Comparison of ENCODE assay signal across 13 cellular contexts in the genomic region with DNA sequence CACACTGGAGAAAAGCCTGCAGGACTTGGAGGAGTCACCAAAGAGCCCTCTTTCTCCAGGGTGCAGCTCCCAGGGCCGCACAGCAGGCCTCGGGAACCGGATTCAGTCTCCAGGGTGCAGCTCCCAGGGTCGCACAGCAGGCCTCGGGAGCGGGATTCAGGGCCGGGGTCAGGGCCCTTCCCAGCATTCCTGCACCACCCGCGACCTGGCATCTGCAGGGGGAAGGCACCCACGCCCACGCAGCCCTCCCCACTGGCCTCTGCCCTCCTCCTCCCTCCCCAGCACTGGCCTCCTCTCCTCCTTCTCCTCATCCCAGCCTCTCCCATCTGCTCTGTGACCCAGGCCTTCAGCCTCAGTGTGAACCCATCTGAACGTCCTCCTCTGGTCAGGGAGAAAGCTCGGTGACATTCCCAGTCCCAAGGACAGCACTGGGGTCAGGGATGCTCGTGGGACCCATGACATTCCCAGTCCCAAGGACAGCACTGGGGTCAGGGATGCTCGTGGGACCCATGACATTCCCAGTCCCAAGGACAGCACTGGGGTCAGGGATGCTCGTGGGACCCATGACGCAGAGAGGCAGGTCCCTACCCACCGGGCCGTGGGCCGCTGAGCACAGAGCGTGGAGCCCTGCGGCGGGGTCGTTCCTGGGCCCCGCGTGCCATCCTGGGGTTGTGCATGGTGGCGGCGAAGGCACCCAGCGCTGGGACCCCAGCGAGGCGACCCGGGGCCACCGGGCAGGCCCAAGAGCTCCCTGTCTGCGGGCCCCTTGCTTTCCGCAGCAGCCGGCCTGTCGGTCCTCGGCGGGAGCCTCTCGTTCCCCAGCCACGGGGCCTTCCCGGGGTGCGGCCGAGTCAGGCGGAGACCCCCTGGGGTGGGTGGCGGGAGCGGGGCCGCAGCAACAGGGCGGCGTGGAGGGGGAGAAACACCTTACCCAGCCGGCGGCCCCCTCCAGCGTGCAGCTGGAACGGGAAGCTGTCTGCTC.
DNase-seq lines count a peak whose midpoint lies in the region; ATAC-seq and TF ChIP-seq lines count a peak whose summit lies in the region.
"Had no signal": no experiment of that assay in that cellular context is flagged by ENCODE, and none has a peak within 500 bp of the region (broad histone marks: within the 10 kb centered on the region; RNA-seq: fewer than 3 reads in every experiment).

No MANE protein-coding gene starts in this region.

- H4K8ac ChIP-seq in neuronal stem cell (ENCODE audit: low read depth, low read length), result no peak overlapping the region

- no peaks in the 10 kb centered on the region for H3K9me2 ChIP-seq in PC-3 (replicated peaks; ENCODE audit: low read length)

- H2BK5ac ChIP-seq in neuronal stem cell (ENCODE audit: low read length), result no peak overlapping the region

- no peak overlapping the region for H4K91ac ChIP-seq in neuronal stem cell (ENCODE audit: low read depth, low read length, poor library complexity)

- peak overlapping the region; percentile 28 for H3K14ac ChIP-seq in neuronal stem cell (ENCODE audit: low read length)

- peak overlapping the region; percentile 46 for H2AK5ac ChIP-seq in neuronal stem cell (ENCODE audit: low read depth, low read length)

- no peaks in the 10 kb centered on the region for H3K79me1 ChIP-seq in neuronal stem cell (ENCODE audit: low read depth, low read length)

- no peaks in the 10 kb centered on the region for H3K79me2 ChIP-seq in PC-3 (ENCODE audit: low read length)

- peaks cover 8% of the 10 kb centered on the region for H3K27me3 ChIP-seq in Panc1 (ENCODE audit: control insufficient read depth, insufficient read depth, low read length)
- H3K27me3 ChIP-seq in esophagus muscularis mucosa, result peaks cover 0 to 20% (median 0%) of the 10 kb centered on the region in 4 donors
- no peaks in the 10 kb centered on the region for H3K27me3 ChIP-seq in neuronal stem cell (ENCODE audit: control insufficient read depth in 3 of 3, insufficient read depth in 3 of 3, low read depth in 1 of 3, low read length in 3 of 3)
- no peaks in the 10 kb centered on the region for H3K27me3 ChIP-seq in upper lobe of right lung
- H3K27me3 ChIP-seq in PC-3 (ENCODE audit: low read length), result peaks cover 53% of the 10 kb centered on the region
- H3K27me3 ChIP-seq: SJCRH30 had no signal

- no peak for TF ChIP-seq EP300 in esophagus muscularis mucosa (IDR thresholded peaks at IDR 0.05)

- H4K20me1 ChIP-seq in PC-3 (ENCODE audit: low read length), result no peaks in the 10 kb centered on the region

- H3K36me3 ChIP-seq in Panc1 (ENCODE audit: control insufficient read depth, insufficient read depth, low read length) (no peaks in the 10 kb centered on the region), esophagus muscularis mucosa (no peaks in the 10 kb centered on the region), neuronal stem cell (replicated peaks in 1 of 2; ENCODE audit: control insufficient read depth in 2 of 2, insufficient read depth in 2 of 2, low read length in 2 of 2) (no peaks in the 10 kb centered on the region), upper lobe of right lung (no peaks in the 10 kb centered on the region), PC-3 (ENCODE audit: low read depth, low read length) (no peaks in the 10 kb centered on the region)
- H3K36me3 ChIP-seq: SJCRH30 had no signal

- H3K4me1 ChIP-seq in Panc1 (ENCODE audit: control insufficient read depth, insufficient read depth, low read length) (no peaks in the 10 kb centered on the region), esophagus muscularis mucosa (no peaks in the 10 kb centered on the region), neuronal stem cell (ENCODE audit: control insufficient read depth in 2 of 2, insufficient read depth in 1 of 2, low read depth in 1 of 2, low read length in 2 of 2) (no peaks in the 10 kb centered on the region), upper lobe of right lung (no peaks in the 10 kb centered on the region), PC-3 (ENCODE audit: insufficient read depth, low read length) (no peaks in the 10 kb centered on the region)
- H3K4me1 ChIP-seq: SJCRH30 had no signal

- H3F3A ChIP-seq in PC-3 (ENCODE audit: low read length, unreplicated experiment), result no peaks in the 10 kb centered on the region

- no peak for DNase-seq in Panc1 (ENCODE audit: low read depth, low spot score)
- peak; percentile 85 for DNase-seq in esophagus muscularis mucosa (ENCODE audit: extremely low spot score)
- DNase-seq in neuronal stem cell (ENCODE audit: low spot score), result no peak
- no peak for DNase-seq in upper lobe of right lung
- no peak for DNase-seq in PC-3
- DNase-seq in activated CD4-positive, CD25-positive, alpha-beta regulatory T cell (lab: John Stamatoyannopoulos, UW), result no peak
- DNase-seq: AML-193, Kasumi-1, NCI-H1694 treated with DMSO at 0.1 percent for 48 hours, NCI-H2171 treated with DMSO at 0.1 percent for 48 hours, SJCRH30 had no signal

- no peak for TF ChIP-seq CTCF in Panc1 (IDR thresholded peaks at IDR 0.05)
- TF ChIP-seq CTCF in esophagus muscularis mucosa (IDR thresholded peaks at IDR 0.05), result no peak
- no peak for TF ChIP-seq CTCF in upper lobe of right lung (IDR thresholded peaks at IDR 0.05)
- TF ChIP-seq CTCF in PC-3 (conservative IDR thresholded peaks at IDR 0.05; ENCODE audit: low read depth, low read length), result no peak

- TF ChIP-seq POLR2A in esophagus muscularis mucosa (IDR thresholded peaks at IDR 0.05; ENCODE audit: low read depth), result no peak

- H3K4ac ChIP-seq in neuronal stem cell (ENCODE audit: low read length), result no peak overlapping the region

- H3K18ac ChIP-seq in neuronal stem cell (ENCODE audit: low read length), result no peak overlapping the region

- POLR2A ChIA-PET in Panc1 (lab: Charles Lee), result no interaction called here
- POLR2A ChIA-PET in PC-3 (lab: Charles Lee; ENCODE audit: unreplicated experiment), result no interaction called here

- H2BK120ac ChIP-seq in neuronal stem cell (ENCODE audit: low read depth, low read length), result no peak overlapping the region

- WGBS in esophagus muscularis mucosa, result 91% methylated on average over 35 of the region's 54 CpGs
- no CpG with 5 or more reads among the region's 54 CpGs for WGBS in neuronal stem cell (ENCODE audit: extremely low coverage in 2 of 2, insufficient read length in 2 of 2, insufficient replicate concordance in 1 of 2), 2 donors

- no peak overlapping the region for H3K23ac ChIP-seq in neuronal stem cell (ENCODE audit: low read depth, low read length, poor library complexity)

- H2BK15ac ChIP-seq in neuronal stem cell (ENCODE audit: low read length), result no peak overlapping the region

- CTCF ChIA-PET in Panc1 (lab: Charles Lee) (interaction anchor here (0.5 kb wide), 1 partner anchor 469 kb away, joined by 3 read pairs; no protein-coding TSS in a partner anchor), PC-3 (lab: Charles Lee) (no interaction called here)

- H3K4me3 ChIP-seq in Panc1 (ENCODE audit: low read depth in 2 of 2, low read length in 2 of 2) (no peak overlapping the region), esophagus muscularis mucosa (no peak overlapping the region), neuronal stem cell (ENCODE audit: low read length in 2 of 2) (no peak overlapping the region), upper lobe of right lung (no peak overlapping the region), PC-3 (ENCODE audit: low read length) (no peak overlapping the region)
- H3K4me3 ChIP-seq: SJCRH30 had no signal

- H2BK12ac ChIP-seq in neuronal stem cell (ENCODE audit: low read length), result no peak overlapping the region

- no peak overlapping the region for H3K4me2 ChIP-seq in neuronal stem cell (ENCODE audit: insufficient read depth, low read length, poor library complexity, severe bottlenecking)
- H3K4me2 ChIP-seq in PC-3 (ENCODE audit: low read length), result no peak overlapping the region

- H3K9ac ChIP-seq in neuronal stem cell (ENCODE audit: low read depth, low read length, poor library complexity) (no peak overlapping the region), PC-3 (ENCODE audit: low read length) (no peak overlapping the region)

- in situ Hi-C loops in Panc1 (cut with HindIII; ENCODE audit: low pct_unique_long_range_greater_than_20kb, low sequenced_read_pairs), result no loop called here

- no TSS peak for BruUV-seq in Panc1 (replicated peaks; lab: Mats Ljungman, UMichigan)
- BruUV-seq in PC-3 (replicated peaks; lab: Mats Ljungman, UMichigan), result no TSS peak

- 0 out of 2 replicates have a peak, but pooled peaks have one; percentile 30 for ATAC-seq in Panc1
- ATAC-seq in upper lobe of right lung, result peak; percentile 60
- no peak for ATAC-seq in PC-3
- no peak for ATAC-seq in GM21360 (IDR thresholded peaks at IDR 0.05; ENCODE audit: unreplicated experiment)

- H3K9me3 ChIP-seq in Panc1 (ENCODE audit: control insufficient read depth, insufficient read depth, low read depth, low read length) (no peaks in the 10 kb centered on the region), esophagus muscularis mucosa (no peaks in the 10 kb centered on the region), neuronal stem cell (replicated peaks in 1 of 2; ENCODE audit: control insufficient read depth in 2 of 2, insufficient read depth in 1 of 2, low read depth in 1 of 2, low read length in 2 of 2) (no peaks in the 10 kb centered on the region), upper lobe of right lung (no peaks in the 10 kb centered on the region), PC-3 (ENCODE audit: low read length) (no peaks in the 10 kb centered on the region)
- H3K9me3 ChIP-seq: SJCRH30 had no signal

- H3K27ac ChIP-seq in Panc1 (ENCODE audit: low read length), result no peak overlapping the region
- H3K27ac ChIP-seq in esophagus muscularis mucosa (replicated peaks in 1 of 4), result no peak overlapping the region
- no peak overlapping the region for H3K27ac ChIP-seq in neuronal stem cell (replicated peaks; ENCODE audit: low read length)
- no peak overlapping the region for H3K27ac ChIP-seq in upper lobe of right lung
- no peak overlapping the region for H3K27ac ChIP-seq in PC-3 (ENCODE audit: low read length)
- H3K27ac ChIP-seq: C4-2B, SJCRH30 had no signal

- H2AFZ ChIP-seq in neuronal stem cell (ENCODE audit: low read length) (no peak overlapping the region), PC-3 (ENCODE audit: low read length) (no peak overlapping the region)

- intact Hi-C loops in Panc1 (cut with micrococcal nuclease; ENCODE audit: unreplicated experiment), result no loop called here
- intact Hi-C loops in esophagus muscularis mucosa (cut with DNase I), result no loop called here
- intact Hi-C loops in upper lobe of right lung (cut with DNase I), result no loop called here
- intact Hi-C loops in PC-3 (cut with micrococcal nuclease), result no loop called here

Comparison
In these comparisons a context has a peak if more than half of its experiments do, and no peak if none do; other contexts are left out.
1. ATAC-seq: peak in Panc1 (single experiment) and upper lobe of right lung (single experiment); none in PC-3 (single experiment) and GM21360 (single experiment).